Comparison of ENCODE assay signal across 9 cellular contexts in genomic region chr2:119517433-119517832, GRCh38. TPM values are rescaled to one million over a fixed set of nuclear protein-coding genes. Genes with fewer than 3 reads are reported as not detected.
DNase-seq lines count a peak whose midpoint lies in the region; ATAC-seq and TF ChIP-seq lines count a peak whose summit lies in the region.
"Had no signal": no experiment of that assay in that cellular context is flagged by ENCODE, and none has a peak within 500 bp of the region (broad histone marks: within the 10 kb centered on the region; RNA-seq: fewer than 3 reads in every experiment).

No MANE protein-coding gene starts in this region.

- H3K27me3 Mint-ChIP-seq in H9 (ENCODE audit: low read depth), result peaks cover 52% of the 10 kb centered on the region
- peaks cover 36% of the 10 kb centered on the region in 2 donors for H3K27me3 Mint-ChIP-seq in T-cell

- H3K9me3 Mint-ChIP-seq in H9 (no peaks in the 10 kb centered on the region), T-cell (no peaks in the 10 kb centered on the region)

- no peak overlapping the region for H3K27ac ChIP-seq in H9 (ENCODE audit: insufficient read length, low read depth, low read length)
- H3K27ac ChIP-seq: epithelial cell of prostate had no signal

- no peak overlapping the region for H3K14ac ChIP-seq in H9 (ENCODE audit: insufficient read depth, low read length)

- H4K91ac ChIP-seq in H9 (ENCODE audit: insufficient read length, low read depth, low read length), result no peak overlapping the region

- no peak overlapping the region for H3K9ac ChIP-seq in H9 (ENCODE audit: extremely low read depth, insufficient read length, low read length)

- peak; percentile 87 for TF ChIP-seq CTCF in H9 (conservative IDR thresholded peaks at IDR 0.05)

- H2BK20ac ChIP-seq in H9 (ENCODE audit: low read depth, low read length, poor library complexity, severe bottlenecking), result no peak overlapping the region

- no peak overlapping the region for H2BK12ac ChIP-seq in H9 (ENCODE audit: insufficient read length, low read depth, low read length)

- H2BK5ac ChIP-seq in H9 (ENCODE audit: insufficient read length, low read length), result no peak overlapping the region

- no peak overlapping the region for H4K8ac ChIP-seq in H9 (replicated peaks; ENCODE audit: insufficient read length, low read depth, low read length)

- H3T11ph ChIP-seq in H9 (ENCODE audit: low read length), result no peak overlapping the region

- H3K27ac Mint-ChIP-seq in H9 (no peak overlapping the region), T-cell (no peak overlapping the region)

- H3K4ac ChIP-seq in H9 (ENCODE audit: low read depth, low read length), result no peak overlapping the region

- peaks cover under 1% of the 10 kb centered on the region for H3K27me3 ChIP-seq in H9 (ENCODE audit: insufficient read depth, low read length)

- DNase-seq in activated T-cell treated with anti-CD3 and anti-CD28 coated beads for 1 hour (ENCODE audit: low read depth), result peak; percentile 6
- no peak for DNase-seq in activated T-cell treated with anti-CD3 and anti-CD28 coated beads for 4 hours
- peak; percentile 75 for DNase-seq in H9
- peak; percentile 24 for DNase-seq in LoVo (ENCODE audit: low spot score)
- peak in 22 of 34 experiments; percentile 2 to 28 (median 10) for DNase-seq in T-cell
- peak; percentile 23 to 55 for DNase-seq in dermis microvascular lymphatic vessel endothelial cell (ENCODE audit: low read depth in 2 of 2)
- DNase-seq in mucosa of gallbladder (ENCODE audit: low spot score), result peak; percentile 57
- no peak for DNase-seq in activated CD4-positive, CD25-positive, alpha-beta regulatory T cell treated with anti-CD3 and anti-CD28 coated beads, Interleukin-2, amount 50 U/mL, for 72 hours

- H2AFZ ChIP-seq in H9 (ENCODE audit: low read length), result no peak overlapping the region

- H3K4me3 Mint-ChIP-seq in H9 (no peak overlapping the region), T-cell (no peak overlapping the region)

- no peak overlapping the region for H2BK15ac ChIP-seq in H9 (ENCODE audit: low read depth, low read length)

- no peak overlapping the region for H3K4me2 ChIP-seq in H9 (ENCODE audit: insufficient read depth, insufficient read length, low read length)

- WGBS in H9 (ENCODE audit: extremely low coverage, insufficient read length, low lambda C conversion rate), result no CpG with 5 or more reads among the region's 7 CpGs

- no peaks in the 10 kb centered on the region for H3K79me2 ChIP-seq in H9 (ENCODE audit: insufficient read depth, low read length)

- no peak overlapping the region for H3K56ac ChIP-seq in H9 (ENCODE audit: insufficient read length, low read depth, low read length)

- H3K18ac ChIP-seq in H9 (ENCODE audit: insufficient read length, low read depth, low read length), result no peak overlapping the region

- POLR2A ChIA-PET in T-cell (lab: Charles Lee), result no interaction called here

- H3K36me3 Mint-ChIP-seq in H9 (ENCODE audit: insufficient read depth in 1 of 3, low read depth in 3 of 3) (peaks cover 0 to 2% (median 0%) of the 10 kb centered on the region in 3 experiments; a peak in 2 of 7 replicates), T-cell (no peaks in the 10 kb centered on the region)

- CTCF ChIA-PET in T-cell (lab: Charles Lee), result no interaction called here

- no peak overlapping the region for H2BK120ac ChIP-seq in H9 (ENCODE audit: low read depth, low read length, poor library complexity, severe bottlenecking)

- no peak overlapping the region for H2AK5ac ChIP-seq in H9 (ENCODE audit: insufficient read length, low read length)

- no peaks in the 10 kb centered on the region for H3K79me1 ChIP-seq in H9 (ENCODE audit: insufficient read depth, low read depth, low read length, poor library complexity, severe bottlenecking)

- no peaks in the 10 kb centered on the region for H3K4me1 ChIP-seq in H9 (ENCODE audit: insufficient read depth, low read length)

- no peaks in the 10 kb centered on the region for H3K23me2 ChIP-seq in H9 (ENCODE audit: insufficient read length, low read depth, low read length, poor library complexity, severe bottlenecking)

- H4K5ac ChIP-seq in H9 (ENCODE audit: insufficient read length, low read depth, low read length), result no peak overlapping the region

- no peaks in the 10 kb centered on the region for H4K20me1 ChIP-seq in H9 (ENCODE audit: control insufficient read depth, insufficient read depth, insufficient read length)

- ATAC-seq in T-cell (replicated peaks in 1 of 4), result peak in 1 of 4 experiments; percentile 34

- H3K4me1 Mint-ChIP-seq in H9 (peaks cover 8 to 10% of the 10 kb centered on the region in 2 experiments), T-cell (no peaks in the 10 kb centered on the region)

- no peak overlapping the region for H3K23ac ChIP-seq in H9 (ENCODE audit: insufficient read length, low read depth, low read length)

- no peaks in the 10 kb centered on the region for H3K9me3 ChIP-seq in H9 (ENCODE audit: control insufficient read depth, low read depth, low read length)

RNA-seq across cellular contexts. Expression of gene SCTR, which starts 6.8 kb away (rescaled TPM):
- total RNA-seq in H9 (2021) (not detected in 2 replicates), T-cell (not detected), dermis microvascular lymphatic vessel endothelial cell (not detected in 2 replicates), mucosa of gallbladder (0.92 TPM)

RNA-seq across cellular contexts. Expression of gene CFAP221, which starts 26.8 kb away (rescaled TPM):
- total RNA-seq in H9 (2021) (0.20 and 0.46 TPM in 2 replicates), T-cell (not detected), dermis microvascular lymphatic vessel endothelial cell (under 0.01 TPM in 1 of 2 replicates, not detected in the other), mucosa of gallbladder (5.4 TPM)

Comparison
In these comparisons a context has a peak if more than half of its experiments do, and no peak if none do; other contexts are left out.
1. DNase-seq: peak in activated T-cell treated with anti-CD3 and anti-CD28 coated beads for 1 hour (single experiment), H9 (single experiment), LoVo (single experiment), T-cell (22 of 34), dermis microvascular lymphatic vessel endothelial cell (2 of 2) and mucosa of gallbladder (single experiment); none in activated T-cell treated with anti-CD3 and anti-CD28 coated beads for 4 hours (single experiment) and activated CD4-positive, CD25-positive, alpha-beta regulatory T cell treated with anti-CD3 and anti-CD28 coated beads, Interleukin-2, amount 50 U/mL, for 72 hours (single experiment).